14 cellular contexts compared by ENCODE assay signal in the genomic region with DNA sequence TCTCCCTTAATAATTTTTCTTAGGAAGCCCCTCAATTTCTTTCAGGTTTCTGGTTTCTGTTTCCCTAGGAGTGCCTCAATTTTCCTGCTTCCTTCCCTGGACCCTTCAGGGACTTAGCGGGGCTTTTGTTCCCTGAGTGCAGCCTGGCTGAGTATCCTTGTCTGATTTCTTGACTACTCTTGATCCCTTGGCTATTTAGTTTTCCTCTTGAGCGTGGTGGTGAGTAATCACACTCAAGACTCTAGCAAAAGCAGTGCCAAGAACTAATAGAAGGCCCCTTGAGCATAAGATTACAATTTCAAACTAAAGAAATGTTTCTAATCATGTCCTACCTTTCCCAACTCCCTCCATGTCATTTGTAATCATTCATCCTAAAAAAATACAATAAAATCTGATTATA.
DNase-seq lines count a peak whose midpoint lies in the region; ATAC-seq and TF ChIP-seq lines count a peak whose summit lies in the region.
"Had no signal": no experiment of that assay in that cellular context is flagged by ENCODE, and none has a peak within 500 bp of the region (broad histone marks: within the 10 kb centered on the region; RNA-seq: fewer than 3 reads in every experiment).

No MANE protein-coding gene starts in this region.

- H3K4me2 ChIP-seq in hepatocyte (no peak overlapping the region), trophoblast cell (ENCODE audit: low read length) (no peak overlapping the region)

- H3K79me2 ChIP-seq in ACC112 (ENCODE audit: control insufficient read depth, insufficient read depth, low read length, unreplicated experiment) (no peaks in the 10 kb centered on the region), hepatocyte (no peaks in the 10 kb centered on the region), trophoblast cell (ENCODE audit: control insufficient read depth, insufficient read depth, low read length, poor library complexity) (no peaks in the 10 kb centered on the region)

- no peak overlapping the region for H3K14ac ChIP-seq in trophoblast cell (ENCODE audit: low read length)

- peak; percentile 31 for DNase-seq in LHCN-M2 (ENCODE audit: low read depth)
- no peak for DNase-seq in chondrocyte (ENCODE audit: low spot score)
- DNase-seq in lower lobe of right lung = no peak
- no peak for DNase-seq in hepatocyte (ENCODE audit: low spot score)
- DNase-seq in NCI-H1092 treated with DMSO at 0.1 percent for 48 hours (lab: John Stamatoyannopoulos, UW) = no peak
- DNase-seq in NCI-H2227 (lab: John Stamatoyannopoulos, UW; ENCODE audit: unreplicated experiment) = no peak
- no peak for DNase-seq in trophoblast cell
- DNase-seq: activated CD4-positive, CD25-positive, alpha-beta regulatory T cell treated with anti-CD3 and anti-CD28 coated beads, Interleukin-2, amount 50 U/mL, for 72 hours; activated CD8-positive, alpha-beta memory T cell treated with anti-CD3 and anti-CD28 coated beads, Interleukin-2, amount 50 U/mL, for 4 hours; activated naive CD4-positive, alpha-beta T cell treated with anti-CD3 and anti-CD28 coated beads, Interleukin-2, amount 10 ng/mL, durations not matched to agents 7 days and 5 days; head of caudate nucleus; NCI-H187; Peyer's patch had no signal

- H4K8ac ChIP-seq in trophoblast cell (ENCODE audit: low read depth, low read length) = no peak overlapping the region

- no peaks in the 10 kb centered on the region for H3K36me3 Mint-ChIP-seq in chondrocyte (ENCODE audit: low read depth)
- H3K36me3 Mint-ChIP-seq: activated naive CD4-positive, alpha-beta T cell treated with anti-CD3 and anti-CD28 coated beads, Interleukin-2, amount 10 ng/mL, durations not matched to agents 7 days and 5 days had no signal

- H3K4ac ChIP-seq in trophoblast cell (ENCODE audit: low read depth, low read length) = no peak overlapping the region

- H3K9me2 ChIP-seq in hepatocyte (replicated peaks; ENCODE audit: insufficient read depth) = no peaks in the 10 kb centered on the region

- 66% methylated on average over 2 of the region's 2 CpGs for WGBS in hepatocyte (ENCODE audit: low lambda C conversion rate, missing lambda C conversion rate)
- WGBS in trophoblast cell (ENCODE audit: extremely low coverage, insufficient coverage, insufficient read length) = no CpG with 5 or more reads among the region's 2 CpGs

- intact Hi-C loops in lower lobe of right lung (cut with DNase I) = no loop called here

- H3K9me3 ChIP-seq in lower lobe of right lung (no peaks in the 10 kb centered on the region), hepatocyte (ENCODE audit: low read depth) (no peaks in the 10 kb centered on the region), trophoblast cell (ENCODE audit: insufficient read depth, low read depth, low read length) (no peaks in the 10 kb centered on the region)
- H3K9me3 ChIP-seq: Peyer's patch had no signal

- H3K4me1 ChIP-seq in ACC112 (ENCODE audit: control insufficient read depth, insufficient read depth, low read length, unreplicated experiment) = peaks cover 50% of the 10 kb centered on the region
- peaks cover 27% of the 10 kb centered on the region for H3K4me1 ChIP-seq in lower lobe of right lung
- no peaks in the 10 kb centered on the region for H3K4me1 ChIP-seq in hepatocyte (ENCODE audit: insufficient read depth)
- peaks cover 0 to under 1% of the 10 kb centered on the region in 2 experiments for H3K4me1 ChIP-seq in trophoblast cell (ENCODE audit: control insufficient read depth in 1 of 2, insufficient read depth in 2 of 2, low read length in 2 of 2)
- H3K4me1 ChIP-seq: Peyer's patch had no signal

- no peak overlapping the region for H4K91ac ChIP-seq in trophoblast cell (ENCODE audit: low read depth, low read length)

- H3K27ac Mint-ChIP-seq in chondrocyte (ENCODE audit: unreplicated experiment) = peak overlapping the region; percentile 85
- H3K27ac Mint-ChIP-seq: activated naive CD4-positive, alpha-beta T cell treated with anti-CD3 and anti-CD28 coated beads, Interleukin-2, amount 10 ng/mL, durations not matched to agents 7 days and 5 days had no signal

- ATAC-seq in lower lobe of right lung = peak; percentile 71 to 90

- no peak overlapping the region for H3K4me3 ChIP-seq in ACC112 (ENCODE audit: low read depth, low read length)
- no peak overlapping the region for H3K4me3 ChIP-seq in lower lobe of right lung
- no peak overlapping the region for H3K4me3 ChIP-seq in hepatocyte
- no peak overlapping the region for H3K4me3 ChIP-seq in trophoblast cell (ENCODE audit: low read depth, low read length)
- H3K4me3 ChIP-seq: Peyer's patch had no signal

- H3K23ac ChIP-seq in trophoblast cell (ENCODE audit: low read length) = no peak overlapping the region

- no peak overlapping the region for H4K12ac ChIP-seq in trophoblast cell (ENCODE audit: low read depth, low read length)

- H3K9me3 Mint-ChIP-seq in chondrocyte (ENCODE audit: low read depth) = no peaks in the 10 kb centered on the region
- H3K9me3 Mint-ChIP-seq: activated naive CD4-positive, alpha-beta T cell treated with anti-CD3 and anti-CD28 coated beads, Interleukin-2, amount 10 ng/mL, durations not matched to agents 7 days and 5 days had no signal

- no peaks in the 10 kb centered on the region for H3K27me3 Mint-ChIP-seq in chondrocyte (ENCODE audit: low read depth)

- no peak overlapping the region for H2BK12ac ChIP-seq in trophoblast cell (ENCODE audit: low read length)

- peaks cover 45% of the 10 kb centered on the region for H3K4me1 Mint-ChIP-seq in chondrocyte (ENCODE audit: low read depth)
- H3K4me1 Mint-ChIP-seq: activated naive CD4-positive, alpha-beta T cell treated with anti-CD3 and anti-CD28 coated beads, Interleukin-2, amount 10 ng/mL, durations not matched to agents 7 days and 5 days had no signal

- H2AK5ac ChIP-seq in trophoblast cell (ENCODE audit: low read length) = no peak overlapping the region

- H2BK5ac ChIP-seq in trophoblast cell (ENCODE audit: low read depth, low read length, poor library complexity) = no peak overlapping the region

- no peak overlapping the region for H3K18ac ChIP-seq in trophoblast cell (ENCODE audit: low read length)

- H3K9ac ChIP-seq in trophoblast cell (ENCODE audit: low read length) = no peak overlapping the region

- no peaks in the 10 kb centered on the region for H4K20me1 ChIP-seq in hepatocyte (ENCODE audit: insufficient read depth, poor library complexity, severe bottlenecking)

- H3K4me3 Mint-ChIP-seq in chondrocyte (ENCODE audit: unreplicated experiment) = no peak overlapping the region
- H3K4me3 Mint-ChIP-seq: activated naive CD4-positive, alpha-beta T cell treated with anti-CD3 and anti-CD28 coated beads, Interleukin-2, amount 10 ng/mL, durations not matched to agents 7 days and 5 days had no signal

- H3K27me3 ChIP-seq in ACC112 (ENCODE audit: insufficient read depth, low read length) (no peaks in the 10 kb centered on the region), lower lobe of right lung (ENCODE audit: low read depth) (no peaks in the 10 kb centered on the region), hepatocyte (no peaks in the 10 kb centered on the region), trophoblast cell (ENCODE audit: insufficient read depth, low read length) (no peaks in the 10 kb centered on the region)
- H3K27me3 ChIP-seq: Peyer's patch had no signal

- no peak overlapping the region for H2AFZ ChIP-seq in ACC112 (ENCODE audit: low read length, unreplicated experiment)
- H2AFZ ChIP-seq in hepatocyte = no peak overlapping the region
- H2AFZ ChIP-seq in trophoblast cell (ENCODE audit: insufficient read depth, low read length, poor library complexity) = no peak overlapping the region

- no peak for TF ChIP-seq CTCF in chondrocyte (IDR thresholded peaks at IDR 0.05)
- no peak for TF ChIP-seq CTCF in lower lobe of right lung (IDR thresholded peaks at IDR 0.05)
- TF ChIP-seq CTCF in hepatocyte (IDR thresholded peaks at IDR 0.05; ENCODE audit: poor library complexity) = no peak

- H3K36me3 ChIP-seq in ACC112 (ENCODE audit: insufficient read depth, low read length) = no peaks in the 10 kb centered on the region
- H3K36me3 ChIP-seq in lower lobe of right lung = no peaks in the 10 kb centered on the region
- no peaks in the 10 kb centered on the region for H3K36me3 ChIP-seq in hepatocyte (replicated peaks; ENCODE audit: insufficient read depth, low read depth)
- H3K36me3 ChIP-seq in trophoblast cell (ENCODE audit: control insufficient read depth in 1 of 2, insufficient read depth in 2 of 2, low read length in 2 of 2) = no peaks in the 10 kb centered on the region
- H3K36me3 ChIP-seq: Peyer's patch had no signal

- H2BK120ac ChIP-seq in trophoblast cell (ENCODE audit: insufficient read depth, low read length, poor library complexity) = no peak overlapping the region

- no peaks in the 10 kb centered on the region for H3K79me1 ChIP-seq in trophoblast cell (ENCODE audit: low read length)

- H3K27ac ChIP-seq in ACC112 (ENCODE audit: low read depth, low read length) (peak overlapping the region; percentile 5), lower lobe of right lung (peak overlapping the region; percentile 8), hepatocyte (no peak overlapping the region), trophoblast cell (ENCODE audit: low read depth, low read length) (no peak overlapping the region)
- H3K27ac ChIP-seq: Peyer's patch had no signal

Comparison
In these comparisons a context has a peak if more than half of its experiments do, and no peak if none do; other contexts are left out.
1. H3K27ac ChIP-seq: peak in ACC112 (single experiment) and lower lobe of right lung (single experiment); none in hepatocyte (single experiment) and trophoblast cell (single experiment).